ENCODE assay signal across 4 cellular contexts in genomic region chr13:109702030-109702597, GRCh38.
DNase-seq lines count a peak whose midpoint lies in the region; ATAC-seq, FAIRE-seq and TF ChIP-seq lines count a peak whose summit lies in the region.
"Not testable (repeated sequence)": the region's sequence is repeated elsewhere in the genome, so short reads cannot be mapped to it uniquely, and the experiment has no call there.

No MANE protein-coding gene starts in this region.

- not testable (repeated sequence) for DNase-seq in K562 (ENCODE audit: extremely low read depth in 1 of 4, low spot score in 3 of 4); neuronal stem cell (ENCODE audit: low spot score)

- not testable (repeated sequence) for H3K4me3 ChIP-seq in BLaER1 treated with 17β-estradiol and CSF1 and Interleukin-3, amounts not matched to agents 10 nM and 100 nM; HEK293 (ENCODE audit: low read depth, low read length); K562; neuronal stem cell (ENCODE audit: low read length in 2 of 2)

- H3K4me1 ChIP-seq in BLaER1 treated with 17β-estradiol and CSF1 and Interleukin-3, amounts not matched to agents 10 nM and 100 nM: peaks cover 76 to 87% (median 82%) of the 10 kb centered on the region in 10 experiments
- H3K4me1 ChIP-seq in HEK293 (ENCODE audit: control insufficient read depth, insufficient read depth, low read length); neuronal stem cell (ENCODE audit: control insufficient read depth in 2 of 2, insufficient read depth in 1 of 2, low read depth in 1 of 2, low read length in 2 of 2): not testable (repeated sequence)
- H3K4me1 ChIP-seq in K562 (replicated peaks in 1 of 2; ENCODE audit: control insufficient read depth in 2 of 2, insufficient read depth in 2 of 2, low read length in 2 of 2): peaks cover 7 to 36% of the 10 kb centered on the region in 2 experiments; a peak in 4 of 5 replicates

- CTCF ChIA-PET in HEK293 (lab: Yijun Ruan, JAX); K562 (lab: Yijun Ruan, JAX; ENCODE audit: low intra/inter-chr PET ratio): not testable (repeated sequence)

- not testable (repeated sequence) for TF ChIP-seq EP300 in K562 (IDR thresholded peaks at IDR 0.05; ENCODE audit: low read length)

- H3K23ac ChIP-seq in neuronal stem cell (ENCODE audit: low read depth, low read length, poor library complexity): not testable (repeated sequence)

- intact Hi-C loops in K562 (cut with micrococcal nuclease): loop anchor here (5.0 kb wide), 1 partner anchor 85 kb away; the partner anchor contains the start of gene IRS2

- not testable (repeated sequence) for H3K79me2 ChIP-seq in K562 (ENCODE audit: control insufficient read depth, insufficient read depth, low read length)

- peaks cover 8 to 32% (median 29%) of the 10 kb centered on the region in 11 experiments; a peak in 21 of 22 replicates for H3K9me3 ChIP-seq in BLaER1 treated with 17β-estradiol and CSF1 and Interleukin-3, amounts not matched to agents 10 nM and 100 nM (replicated peaks in 1 of 11)
- not testable (repeated sequence) for H3K9me3 ChIP-seq in HEK293 (ENCODE audit: control insufficient read depth, insufficient read depth, low read depth, low read length); K562 (replicated peaks; ENCODE audit: control insufficient read depth, insufficient read depth, low read depth, low read length); neuronal stem cell (replicated peaks in 1 of 2; ENCODE audit: control insufficient read depth in 2 of 2, insufficient read depth in 1 of 2, low read depth in 1 of 2, low read length in 2 of 2)

- not testable (repeated sequence) for H3K14ac ChIP-seq in neuronal stem cell (ENCODE audit: low read length)

- WGBS in K562 (ENCODE audit: insufficient coverage, low coverage, missing lambda C conversion rate): 69% methylated on average over 9 of the region's 9 CpGs
- no CpG with 5 or more reads among the region's 9 CpGs for WGBS in neuronal stem cell (ENCODE audit: extremely low coverage in 2 of 2, insufficient read length in 2 of 2, insufficient replicate concordance in 1 of 2), 2 donors

- not testable (repeated sequence) for TF ChIP-seq POLR2A in K562 (conservative IDR thresholded peaks at IDR 0.05)

- BruUV-seq in K562 (replicated peaks; lab: Mats Ljungman, UMichigan): not testable (repeated sequence)

- not testable (repeated sequence) for H2BK12ac ChIP-seq in neuronal stem cell (ENCODE audit: low read length)

- POLR2A ChIA-PET in HEK293 (lab: Yijun Ruan, JAX); K562 (lab: Yijun Ruan, JAX): not testable (repeated sequence)

- TF ChIP-seq CTCF in HEK293 (tag by site-specific recombination; IDR thresholded peaks at IDR 0.05); K562 (IDR thresholded peaks at IDR 0.05 in 2 of 3, conservative IDR thresholded peaks at IDR 0.05 in 1 of 3; ENCODE audit: insufficient read depth in 2 of 3, low read depth in 1 of 3, low read length in 3 of 3): not testable (repeated sequence)

- not testable (repeated sequence) for H3K4ac ChIP-seq in neuronal stem cell (ENCODE audit: low read length)

- not testable (repeated sequence) for H4K8ac ChIP-seq in neuronal stem cell (ENCODE audit: low read depth, low read length)

- not testable (repeated sequence) for H2BK120ac ChIP-seq in neuronal stem cell (ENCODE audit: low read depth, low read length)

- H3K27me3 ChIP-seq in BLaER1 treated with 17β-estradiol and CSF1 and Interleukin-3, amounts not matched to agents 10 nM and 100 nM; K562 (ENCODE audit: control insufficient read depth in 2 of 2, insufficient read depth in 2 of 2, low read length in 2 of 2); neuronal stem cell (ENCODE audit: control insufficient read depth in 3 of 3, insufficient read depth in 3 of 3, low read depth in 1 of 3, low read length in 3 of 3): not testable (repeated sequence)

- in situ Hi-C loops in K562 (cut with MboI): not testable (repeated sequence)

- not testable (repeated sequence) for H2AFZ ChIP-seq in K562 (ENCODE audit: low read depth, low read length); neuronal stem cell (ENCODE audit: low read length)

- not testable (repeated sequence) for FAIRE-seq in K562 (lab: Jason Lieb, UNC)

- H2AK5ac ChIP-seq in neuronal stem cell (ENCODE audit: low read depth, low read length): not testable (repeated sequence)

- peak overlapping the region in 3 of 11 experiments; percentile 22 to 77 (median 23); a peak in 3 of 22 replicates for H3K9ac ChIP-seq in BLaER1 treated with 17β-estradiol and CSF1 and Interleukin-3, amounts not matched to agents 10 nM and 100 nM
- H3K9ac ChIP-seq in K562 (ENCODE audit: insufficient read depth in 1 of 2, low read depth in 2 of 2, low read length in 2 of 2); neuronal stem cell (ENCODE audit: low read depth, low read length, poor library complexity): not testable (repeated sequence)

- H3K9me1 ChIP-seq in K562 (ENCODE audit: control insufficient read depth, insufficient read depth, low read length): not testable (repeated sequence)

- H3K4me2 ChIP-seq in BLaER1 treated with 17β-estradiol and CSF1 and Interleukin-3, amounts not matched to agents 10 nM and 100 nM: peak overlapping the region in 9 of 11 experiments; percentile 71 to 91 (median 84); a peak in 12 of 22 replicates
- H3K4me2 ChIP-seq in K562 (ENCODE audit: insufficient read depth, low read length); neuronal stem cell (ENCODE audit: insufficient read depth, low read length, poor library complexity, severe bottlenecking): not testable (repeated sequence)

- H3K18ac ChIP-seq in neuronal stem cell (ENCODE audit: low read length): not testable (repeated sequence)

- H3K79me1 ChIP-seq in neuronal stem cell (ENCODE audit: low read depth, low read length): not testable (repeated sequence)

- peak overlapping the region; percentile 31 for H2BK15ac ChIP-seq in neuronal stem cell (ENCODE audit: low read length)

- H4K91ac ChIP-seq in neuronal stem cell (ENCODE audit: low read depth, low read length, poor library complexity): not testable (repeated sequence)

- not testable (repeated sequence) for H4K20me1 ChIP-seq in BLaER1 treated with 17β-estradiol and CSF1 and Interleukin-3, amounts not matched to agents 10 nM and 100 nM; K562 (replicated peaks; ENCODE audit: control insufficient read depth, insufficient read depth, low read length)

- H3K36me3 ChIP-seq in BLaER1 treated with 17β-estradiol and CSF1 and Interleukin-3, amounts not matched to agents 10 nM and 100 nM: peaks cover 0 to 21% (median 9%) of the 10 kb centered on the region in 11 experiments; a peak in 9 of 22 replicates
- H3K36me3 ChIP-seq in HEK293 (ENCODE audit: control insufficient read depth in 2 of 2, insufficient read depth in 1 of 2, low read length in 2 of 2); K562 (ENCODE audit: control insufficient read depth, insufficient read depth, low read length); neuronal stem cell (replicated peaks in 1 of 2; ENCODE audit: control insufficient read depth in 2 of 2, insufficient read depth in 2 of 2, low read length in 2 of 2): not testable (repeated sequence)

- not testable (repeated sequence) for TF ChIP-seq RAD21 in K562 (CRISPR knock-in tag; conservative IDR thresholded peaks at IDR 0.05 in 1 of 2, IDR thresholded peaks at IDR 0.05 in 1 of 2)

- not testable (repeated sequence) for ATAC-seq in K562

- not testable (repeated sequence) for H2BK5ac ChIP-seq in neuronal stem cell (ENCODE audit: low read length)

- peak overlapping the region in 9 of 11 experiments; percentile 23 to 99 (median 92); a peak in 17 of 22 replicates for H3K27ac ChIP-seq in BLaER1 treated with 17β-estradiol and CSF1 and Interleukin-3, amounts not matched to agents 10 nM and 100 nM
- not testable (repeated sequence) for H3K27ac ChIP-seq in HEK293 (ENCODE audit: extremely low read depth, low read depth, low read length); K562 (ENCODE audit: extremely low read depth, low read depth, low read length); neuronal stem cell (replicated peaks; ENCODE audit: low read length)

TF ChIP-seq in HEK293, 187 proteins besides CTCF, POLR2A, EP300 and RAD21 (continues in another document):
- peak; percentile 10; the same call in 1 of the 2 replicates for TF ChIP-seq EGR2 (tag by site-specific recombination; IDR thresholded peaks at IDR 0.05; ENCODE audit: low read depth)

TF ChIP-seq in K562, 482 proteins besides CTCF, POLR2A, EP300 and RAD21:
- TF ChIP-seq TRIM24 (IDR thresholded peaks at IDR 0.05) (peak in 1 of 2 experiments; percentile 14; a peak in 1 of 4 replicates), CC2D1A (IDR thresholded peaks at IDR 0.05) (peak; percentile 65; the same call in 1 of the 2 replicates)
